18 cellular contexts compared by ENCODE assay signal in genomic region chr6:97726378-97726777, GRCh38.
DNase-seq lines count a peak whose midpoint lies in the region; ATAC-seq and TF ChIP-seq lines count a peak whose summit lies in the region.
"Had no signal": no experiment of that assay in that cellular context is flagged by ENCODE, and none has a peak within 500 bp of the region (broad histone marks: within the 10 kb centered on the region; RNA-seq: fewer than 3 reads in every experiment).

No MANE protein-coding gene starts in this region.

- no peak overlapping the region for H3K9ac ChIP-seq in OCI-LY3 (ENCODE audit: low read length)
- H3K9ac ChIP-seq in endodermal cell (ENCODE audit: extremely low read depth, low read length, poor library complexity, severe bottlenecking), result no peak overlapping the region

- peak; percentile 11 to 43 for DNase-seq in NCI-H526 (lab: John Stamatoyannopoulos, UW)
- DNase-seq in NCI-H526 treated with DMSO at 0.1 percent for 48 hours (lab: John Stamatoyannopoulos, UW), result no peak
- peak; percentile 58 for DNase-seq in endodermal cell
- DNase-seq in retina, result peak; percentile 17
- no peak for DNase-seq in islet precursor cell
- no peak for DNase-seq in NCI-H2107 treated with DMSO at 0.1 percent for 48 hours (lab: John Stamatoyannopoulos, UW; ENCODE audit: unreplicated experiment)
- DNase-seq: activated CD4-positive, alpha-beta memory T cell treated with anti-CD3 and anti-CD28 coated beads, Interleukin-2, amount 10 ng/mL, durations not matched to agents 7 days and 5 days; activated effector memory CD4-positive, alpha-beta T cell treated with anti-CD3 and anti-CD28 coated beads, Interleukin-2, amount 50 U/mL, for 16 hours; HCEC 1CT; mesenchymal stem cell; NCI-H1436; Peyer's patch; stimulated activated CD4-positive, alpha-beta T cell treated with anti-CD3 and anti-CD28 coated beads, Interleukin-1b, Interleukin-23, amount 100 ng/mL, for 48 hours had no signal

- H3K36me3 ChIP-seq in OCI-LY3 (replicated peaks; ENCODE audit: low read depth, low read length) (no peaks in the 10 kb centered on the region), endodermal cell (ENCODE audit: control insufficient read depth, insufficient read depth, low read length) (no peaks in the 10 kb centered on the region)
- H3K36me3 ChIP-seq: cardiac muscle cell, Peyer's patch had no signal

- no peak overlapping the region for H2AFZ ChIP-seq in OCI-LY3 (ENCODE audit: low read depth, low read length)

- H3K4me3 ChIP-seq in OCI-LY3 (ENCODE audit: low read length) (no peak overlapping the region), endodermal cell (ENCODE audit: low read length) (no peak overlapping the region)
- H3K4me3 ChIP-seq: cardiac muscle cell, Peyer's patch had no signal

- H3K27ac ChIP-seq in OCI-LY3 (ENCODE audit: low read length) (no peak overlapping the region), endodermal cell (ENCODE audit: low read depth, low read length) (no peak overlapping the region)
- H3K27ac ChIP-seq: cardiac muscle cell, Peyer's patch had no signal

- no peak overlapping the region for H3K4me2 ChIP-seq in OCI-LY3 (ENCODE audit: low read length)

- H3K9me3 ChIP-seq in OCI-LY3 (ENCODE audit: insufficient read depth, low read length) (no peaks in the 10 kb centered on the region), endodermal cell (ENCODE audit: control insufficient read depth, low read length) (no peaks in the 10 kb centered on the region)
- H3K9me3 ChIP-seq: Peyer's patch had no signal

- H3K27me3 ChIP-seq in OCI-LY3 (ENCODE audit: low read depth, low read length), result no peaks in the 10 kb centered on the region
- H3K27me3 ChIP-seq in endodermal cell (ENCODE audit: control insufficient read depth, insufficient read depth, low read length, poor library complexity, severe bottlenecking), result no peaks in the 10 kb centered on the region
- H3K27me3 ChIP-seq: cardiac muscle cell, Peyer's patch had no signal

- WGBS in endodermal cell (ENCODE audit: insufficient coverage in 1 of 2, insufficient read length in 1 of 2), 2 experiments, result 11 to 54% methylated on average over 1 to 2 of the region's 2 CpGs

- peaks cover 3% of the 10 kb centered on the region for H3K4me1 Mint-ChIP-seq in endodermal cell
- H3K4me1 Mint-ChIP-seq: activated CD4-positive, alpha-beta memory T cell treated with anti-CD3 and anti-CD28 coated beads, Interleukin-2, amount 10 ng/mL, durations not matched to agents 7 days and 5 days; stimulated activated effector memory CD8-positive, alpha-beta T cell treated with anti-CD3 and anti-CD28 coated beads, Interleukin-12 subunit alpha, Interleukin-12 subunit beta, amount 100 ng/mL, for 72 hours had no signal

- H3K4me1 ChIP-seq in OCI-LY3 (ENCODE audit: low read length), result no peaks in the 10 kb centered on the region
- H3K4me1 ChIP-seq in endodermal cell (ENCODE audit: control insufficient read depth, insufficient read depth, low read length), result no peaks in the 10 kb centered on the region
- H3K4me1 ChIP-seq: Peyer's patch had no signal

- no peak overlapping the region for H3K27ac Mint-ChIP-seq in endodermal cell
- H3K27ac Mint-ChIP-seq: activated CD4-positive, alpha-beta memory T cell treated with anti-CD3 and anti-CD28 coated beads, Interleukin-2, amount 10 ng/mL, durations not matched to agents 7 days and 5 days; stimulated activated effector memory CD8-positive, alpha-beta T cell treated with anti-CD3 and anti-CD28 coated beads, Interleukin-12 subunit alpha, Interleukin-12 subunit beta, amount 100 ng/mL, for 72 hours; T-helper 2 cell treated with Interferon-gamma antibody and Interleukin-4, amounts not matched to agents 5 μg/mL and 100 μg/mL, for 36 hours had no signal

- no peak for TF ChIP-seq POLR2A in GM18505 (IDR thresholded peaks at IDR 0.05; ENCODE audit: borderline replicate concordance, extremely low read depth, insufficient read depth, insufficient read length)

- no peaks in the 10 kb centered on the region for H3K79me2 ChIP-seq in OCI-LY3 (ENCODE audit: low read length)

- H3K36me3 Mint-ChIP-seq in endodermal cell (ENCODE audit: low read depth), result no peaks in the 10 kb centered on the region
- H3K36me3 Mint-ChIP-seq: stimulated activated effector memory CD8-positive, alpha-beta T cell treated with anti-CD3 and anti-CD28 coated beads, Interleukin-12 subunit alpha, Interleukin-12 subunit beta, amount 100 ng/mL, for 72 hours had no signal

- TF ChIP-seq CTCF in OCI-LY3 (IDR thresholded peaks at IDR 0.05; ENCODE audit: low read depth, low read length) (peak; percentile 18; the same call in 1 of the 2 replicates), endodermal cell (conservative IDR thresholded peaks at IDR 0.05) (peak; percentile 74)

- no peaks in the 10 kb centered on the region for H3K27me3 Mint-ChIP-seq in endodermal cell (ENCODE audit: insufficient read depth)
- H3K27me3 Mint-ChIP-seq: activated CD4-positive, alpha-beta memory T cell treated with anti-CD3 and anti-CD28 coated beads, Interleukin-2, amount 10 ng/mL, durations not matched to agents 7 days and 5 days had no signal

- H3K4me3 Mint-ChIP-seq in endodermal cell, result no peak overlapping the region
- H3K4me3 Mint-ChIP-seq: activated CD4-positive, alpha-beta memory T cell treated with anti-CD3 and anti-CD28 coated beads, Interleukin-2, amount 10 ng/mL, durations not matched to agents 7 days and 5 days; stimulated activated effector memory CD8-positive, alpha-beta T cell treated with anti-CD3 and anti-CD28 coated beads, Interleukin-12 subunit alpha, Interleukin-12 subunit beta, amount 100 ng/mL, for 72 hours; T-helper 2 cell treated with Interferon-gamma antibody and Interleukin-4, amounts not matched to agents 5 μg/mL and 100 μg/mL, for 36 hours had no signal

- H3K9me3 Mint-ChIP-seq in endodermal cell, result no peaks in the 10 kb centered on the region
- H3K9me3 Mint-ChIP-seq: activated CD4-positive, alpha-beta memory T cell treated with anti-CD3 and anti-CD28 coated beads, Interleukin-2, amount 10 ng/mL, durations not matched to agents 7 days and 5 days; T-helper 2 cell treated with Interferon-gamma antibody and Interleukin-4, amounts not matched to agents 5 μg/mL and 100 μg/mL, for 36 hours had no signal

- no peaks in the 10 kb centered on the region for H4K20me1 ChIP-seq in OCI-LY3 (ENCODE audit: insufficient read depth, low read length)

- ATAC-seq in GM18505 (IDR thresholded peaks at IDR 0.05; ENCODE audit: unreplicated experiment), result no peak
- ATAC-seq: stimulated activated effector memory CD8-positive, alpha-beta T cell treated with anti-CD3 and anti-CD28 coated beads, Interleukin-12 subunit alpha, Interleukin-12 subunit beta, amount 100 ng/mL, for 72 hours had no signal

Comparison
In these comparisons a context has a peak if more than half of its experiments do, and no peak if none do; other contexts are left out.
1. DNase-seq: peak in NCI-H526 (2 of 2), endodermal cell (single experiment) and retina (single experiment); none in NCI-H526 treated with DMSO at 0.1 percent for 48 hours (single experiment), islet precursor cell (single experiment) and NCI-H2107 treated with DMSO at 0.1 percent for 48 hours (single experiment).